In genomic region chr3:39196671-39197446, GRCh38 we compare ENCODE assay signal across 1 cellular context.
TF ChIP-seq lines count a peak whose summit lies in the region.

No MANE protein-coding gene starts in this region.

TF ChIP-seq in H1, 55 proteins besides CTCF, POLR2A, EP300 and RAD21 (continued from another document):
- TF ChIP-seq, protein P1, sequence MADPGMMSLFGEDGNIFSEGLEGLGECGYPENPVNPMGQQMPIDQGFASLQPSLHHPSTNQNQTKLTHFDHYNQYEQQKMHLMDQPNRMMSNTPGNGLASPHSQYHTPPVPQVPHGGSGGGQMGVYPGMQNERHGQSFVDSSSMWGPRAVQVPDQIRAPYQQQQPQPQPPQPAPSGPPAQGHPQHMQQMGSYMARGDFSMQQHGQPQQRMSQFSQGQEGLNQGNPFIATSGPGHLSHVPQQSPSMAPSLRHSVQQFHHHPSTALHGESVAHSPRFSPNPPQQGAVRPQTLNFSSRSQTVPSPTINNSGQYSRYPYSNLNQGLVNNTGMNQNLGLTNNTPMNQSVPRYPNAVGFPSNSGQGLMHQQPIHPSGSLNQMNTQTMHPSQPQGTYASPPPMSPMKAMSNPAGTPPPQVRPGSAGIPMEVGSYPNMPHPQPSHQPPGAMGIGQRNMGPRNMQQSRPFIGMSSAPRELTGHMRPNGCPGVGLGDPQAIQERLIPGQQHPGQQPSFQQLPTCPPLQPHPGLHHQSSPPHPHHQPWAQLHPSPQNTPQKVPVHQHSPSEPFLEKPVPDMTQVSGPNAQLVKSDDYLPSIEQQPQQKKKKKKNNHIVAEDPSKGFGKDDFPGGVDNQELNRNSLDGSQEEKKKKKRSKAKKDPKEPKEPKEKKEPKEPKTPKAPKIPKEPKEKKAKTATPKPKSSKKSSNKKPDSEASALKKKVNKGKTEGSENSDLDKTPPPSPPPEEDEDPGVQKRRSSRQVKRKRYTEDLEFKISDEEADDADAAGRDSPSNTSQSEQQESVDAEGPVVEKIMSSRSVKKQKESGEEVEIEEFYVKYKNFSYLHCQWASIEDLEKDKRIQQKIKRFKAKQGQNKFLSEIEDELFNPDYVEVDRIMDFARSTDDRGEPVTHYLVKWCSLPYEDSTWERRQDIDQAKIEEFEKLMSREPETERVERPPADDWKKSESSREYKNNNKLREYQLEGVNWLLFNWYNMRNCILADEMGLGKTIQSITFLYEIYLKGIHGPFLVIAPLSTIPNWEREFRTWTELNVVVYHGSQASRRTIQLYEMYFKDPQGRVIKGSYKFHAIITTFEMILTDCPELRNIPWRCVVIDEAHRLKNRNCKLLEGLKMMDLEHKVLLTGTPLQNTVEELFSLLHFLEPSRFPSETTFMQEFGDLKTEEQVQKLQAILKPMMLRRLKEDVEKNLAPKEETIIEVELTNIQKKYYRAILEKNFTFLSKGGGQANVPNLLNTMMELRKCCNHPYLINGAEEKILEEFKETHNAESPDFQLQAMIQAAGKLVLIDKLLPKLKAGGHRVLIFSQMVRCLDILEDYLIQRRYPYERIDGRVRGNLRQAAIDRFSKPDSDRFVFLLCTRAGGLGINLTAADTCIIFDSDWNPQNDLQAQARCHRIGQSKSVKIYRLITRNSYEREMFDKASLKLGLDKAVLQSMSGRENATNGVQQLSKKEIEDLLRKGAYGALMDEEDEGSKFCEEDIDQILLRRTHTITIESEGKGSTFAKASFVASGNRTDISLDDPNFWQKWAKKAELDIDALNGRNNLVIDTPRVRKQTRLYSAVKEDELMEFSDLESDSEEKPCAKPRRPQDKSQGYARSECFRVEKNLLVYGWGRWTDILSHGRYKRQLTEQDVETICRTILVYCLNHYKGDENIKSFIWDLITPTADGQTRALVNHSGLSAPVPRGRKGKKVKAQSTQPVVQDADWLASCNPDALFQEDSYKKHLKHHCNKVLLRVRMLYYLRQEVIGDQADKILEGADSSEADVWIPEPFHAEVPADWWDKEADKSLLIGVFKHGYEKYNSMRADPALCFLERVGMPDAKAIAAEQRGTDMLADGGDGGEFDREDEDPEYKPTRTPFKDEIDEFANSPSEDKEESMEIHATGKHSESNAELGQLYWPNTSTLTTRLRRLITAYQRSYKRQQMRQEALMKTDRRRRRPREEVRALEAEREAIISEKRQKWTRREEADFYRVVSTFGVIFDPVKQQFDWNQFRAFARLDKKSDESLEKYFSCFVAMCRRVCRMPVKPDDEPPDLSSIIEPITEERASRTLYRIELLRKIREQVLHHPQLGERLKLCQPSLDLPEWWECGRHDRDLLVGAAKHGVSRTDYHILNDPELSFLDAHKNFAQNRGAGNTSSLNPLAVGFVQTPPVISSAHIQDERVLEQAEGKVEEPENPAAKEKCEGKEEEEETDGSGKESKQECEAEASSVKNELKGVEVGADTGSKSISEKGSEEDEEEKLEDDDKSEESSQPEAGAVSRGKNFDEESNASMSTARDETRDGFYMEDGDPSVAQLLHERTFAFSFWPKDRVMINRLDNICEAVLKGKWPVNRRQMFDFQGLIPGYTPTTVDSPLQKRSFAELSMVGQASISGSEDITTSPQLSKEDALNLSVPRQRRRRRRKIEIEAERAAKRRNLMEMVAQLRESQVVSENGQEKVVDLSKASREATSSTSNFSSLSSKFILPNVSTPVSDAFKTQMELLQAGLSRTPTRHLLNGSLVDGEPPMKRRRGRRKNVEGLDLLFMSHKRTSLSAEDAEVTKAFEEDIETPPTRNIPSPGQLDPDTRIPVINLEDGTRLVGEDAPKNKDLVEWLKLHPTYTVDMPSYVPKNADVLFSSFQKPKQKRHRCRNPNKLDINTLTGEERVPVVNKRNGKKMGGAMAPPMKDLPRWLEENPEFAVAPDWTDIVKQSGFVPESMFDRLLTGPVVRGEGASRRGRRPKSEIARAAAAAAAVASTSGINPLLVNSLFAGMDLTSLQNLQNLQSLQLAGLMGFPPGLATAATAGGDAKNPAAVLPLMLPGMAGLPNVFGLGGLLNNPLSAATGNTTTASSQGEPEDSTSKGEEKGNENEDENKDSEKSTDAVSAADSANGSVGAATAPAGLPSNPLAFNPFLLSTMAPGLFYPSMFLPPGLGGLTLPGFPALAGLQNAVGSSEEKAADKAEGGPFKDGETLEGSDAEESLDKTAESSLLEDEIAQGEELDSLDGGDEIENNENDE (IDR thresholded peaks at IDR 0.05; ENCODE audit: insufficient replicate concordance, low read length) = no peak
- TF ChIP-seq PHF8 (conservative IDR thresholded peaks at IDR 0.05; ENCODE audit: low read depth, low read length) = no peak
- TF ChIP-seq POLR2AphosphoS5 (IDR thresholded peaks at IDR 0.05; ENCODE audit: low read depth, low read length) = no peak
- no peak for TF ChIP-seq SP4 (IDR thresholded peaks at IDR 0.05; ENCODE audit: low read length)
- no peak for TF ChIP-seq POU5F1 (IDR thresholded peaks at IDR 0.05; ENCODE audit: low read depth, low read length)
